Comparison of ENCODE assay signal across 9 cellular contexts in genomic region chr2:230423851-230424458, GRCh38. TPM values are rescaled to one million over a fixed set of nuclear protein-coding genes. Genes with fewer than 3 reads are reported as not detected.
DNase-seq lines count a peak whose midpoint lies in the region; ATAC-seq and TF ChIP-seq lines count a peak whose summit lies in the region.
"Had no signal": no experiment of that assay in that cellular context is flagged by ENCODE, and none has a peak within 500 bp of the region (broad histone marks: within the 10 kb centered on the region; RNA-seq: fewer than 3 reads in every experiment).

No MANE protein-coding gene starts in this region.

- peaks cover 83% of the 10 kb centered on the region for H3K4me1 Mint-ChIP-seq in activated CD4-positive, alpha-beta T cell treated with anti-CD3 and anti-CD28 coated beads, Interleukin-2, amount 10 ng/mL, durations not matched to agents 7 days and 5 days
- H3K4me1 Mint-ChIP-seq in activated naive CD8-positive, alpha-beta T cell treated with anti-CD3 and anti-CD28 coated beads, Interleukin-2, amount 50 U/mL, for 24 hours = peaks cover 84% of the 10 kb centered on the region
- peaks cover 84% of the 10 kb centered on the region for H3K4me1 Mint-ChIP-seq in stimulated activated naive CD8-positive, alpha-beta T cell treated with anti-CD3 and anti-CD28 coated beads, Interleukin-15, amount 100 ng/mL, for 72 hours

- H3K9me3 ChIP-seq in hepatocyte (ENCODE audit: low read depth) (no peaks in the 10 kb centered on the region), testis (no peaks in the 10 kb centered on the region)

- no peak overlapping the region for H3K56ac ChIP-seq in mesendoderm (ENCODE audit: low read length)

- H2BK15ac ChIP-seq in mesendoderm (replicated peaks; ENCODE audit: low read depth) = no peak overlapping the region

- POLR2A ChIA-PET in activated CD4-positive, alpha-beta T cell treated with anti-CD3 and anti-CD28 coated beads, Interleukin-2, amount 10 ng/mL, durations not matched to agents 7 days and 5 days (lab: Charles Lee) = no interaction called here

- ATAC-seq in activated naive CD8-positive, alpha-beta T cell treated with anti-CD3 and anti-CD28 coated beads, Interleukin-2, amount 50 U/mL, for 24 hours = no peak
- no peak for ATAC-seq in stimulated activated naive CD8-positive, alpha-beta T cell treated with anti-CD3 and anti-CD28 coated beads, Interleukin-15, amount 100 ng/mL, for 72 hours
- ATAC-seq in HG02588 (IDR thresholded peaks at IDR 0.05; ENCODE audit: unreplicated experiment) = no peak

- H3K36me3 ChIP-seq in hepatocyte (replicated peaks; ENCODE audit: insufficient read depth, low read depth) (no peaks in the 10 kb centered on the region), testis (ENCODE audit: low read depth, missing control alignments) (no peaks in the 10 kb centered on the region), mesendoderm (ENCODE audit: control insufficient read depth, insufficient read depth, low read length) (no peaks in the 10 kb centered on the region)

- no peaks in the 10 kb centered on the region for H3K27me3 Mint-ChIP-seq in activated CD4-positive, alpha-beta T cell treated with anti-CD3 and anti-CD28 coated beads, Interleukin-2, amount 10 ng/mL, durations not matched to agents 7 days and 5 days
- no peaks in the 10 kb centered on the region for H3K27me3 Mint-ChIP-seq in activated naive CD8-positive, alpha-beta T cell treated with anti-CD3 and anti-CD28 coated beads, Interleukin-2, amount 50 U/mL, for 24 hours
- no peaks in the 10 kb centered on the region for H3K27me3 Mint-ChIP-seq in stimulated activated naive CD8-positive, alpha-beta T cell treated with anti-CD3 and anti-CD28 coated beads, Interleukin-15, amount 100 ng/mL, for 72 hours

- TF ChIP-seq CTCF in hepatocyte (IDR thresholded peaks at IDR 0.05; ENCODE audit: poor library complexity) (no peak), testis (IDR thresholded peaks at IDR 0.05) (no peak)

- H3K4me3 Mint-ChIP-seq in activated CD4-positive, alpha-beta T cell treated with anti-CD3 and anti-CD28 coated beads, Interleukin-2, amount 10 ng/mL, durations not matched to agents 7 days and 5 days = peak overlapping the region; percentile 2
- H3K4me3 Mint-ChIP-seq in activated naive CD8-positive, alpha-beta T cell treated with anti-CD3 and anti-CD28 coated beads, Interleukin-2, amount 50 U/mL, for 24 hours = peak overlapping the region; percentile 21
- H3K4me3 Mint-ChIP-seq in stimulated activated naive CD8-positive, alpha-beta T cell treated with anti-CD3 and anti-CD28 coated beads, Interleukin-15, amount 100 ng/mL, for 72 hours = peak overlapping the region; percentile 29 to 61

- no peak overlapping the region for H3K27ac Mint-ChIP-seq in activated CD4-positive, alpha-beta T cell treated with anti-CD3 and anti-CD28 coated beads, Interleukin-2, amount 10 ng/mL, durations not matched to agents 7 days and 5 days
- H3K27ac Mint-ChIP-seq in activated naive CD8-positive, alpha-beta T cell treated with anti-CD3 and anti-CD28 coated beads, Interleukin-2, amount 50 U/mL, for 24 hours = peak overlapping the region; percentile 78
- peak overlapping the region; percentile 11 to 36 for H3K27ac Mint-ChIP-seq in stimulated activated naive CD8-positive, alpha-beta T cell treated with anti-CD3 and anti-CD28 coated beads, Interleukin-15, amount 100 ng/mL, for 72 hours

- H3K9ac ChIP-seq in mesendoderm (ENCODE audit: low read length) = no peak overlapping the region

- H4K8ac ChIP-seq in mesendoderm (ENCODE audit: low read depth, low read length) = no peak overlapping the region

- H3K4me3 ChIP-seq in hepatocyte (no peak overlapping the region), testis (no peak overlapping the region), mesendoderm (ENCODE audit: low read length) (no peak overlapping the region)

- intact Hi-C loops in testis (cut with DNase I; ENCODE audit: low total_unique reads) = no loop called here

- no peak overlapping the region for H2AFZ ChIP-seq in hepatocyte

- H3K27ac ChIP-seq in hepatocyte = peak overlapping the region; percentile 85
- no peak overlapping the region for H3K27ac ChIP-seq in testis
- H3K27ac ChIP-seq in mesendoderm (ENCODE audit: low read depth, low read length) = no peak overlapping the region
- H3K27ac ChIP-seq: HL-60 had no signal

- no peak overlapping the region for H2BK5ac ChIP-seq in mesendoderm (ENCODE audit: low read length)

- no peak overlapping the region for H3K18ac ChIP-seq in mesendoderm (ENCODE audit: low read length)

- CTCF ChIA-PET in activated CD4-positive, alpha-beta T cell treated with anti-CD3 and anti-CD28 coated beads, Interleukin-2, amount 10 ng/mL, durations not matched to agents 7 days and 5 days (lab: Charles Lee) = interaction anchor here (1.2 kb wide), 1 partner anchor 98 kb away, joined by 3 read pairs; no protein-coding TSS in a partner anchor

- WGBS in hepatocyte (ENCODE audit: low lambda C conversion rate, missing lambda C conversion rate) = 69% methylated on average over 3 of the region's 3 CpGs
- 80 to 84% methylated on average over 3 of the region's 3 CpGs for WGBS in testis, 2 donors
- WGBS in mesendoderm (ENCODE audit: extremely low coverage, insufficient coverage, low lambda C conversion rate) = no CpG with 5 or more reads among the region's 3 CpGs

- H3K79me1 ChIP-seq in mesendoderm (ENCODE audit: low read length) = no peaks in the 10 kb centered on the region

- peaks cover 90% of the 10 kb centered on the region for H3K36me3 Mint-ChIP-seq in activated CD4-positive, alpha-beta T cell treated with anti-CD3 and anti-CD28 coated beads, Interleukin-2, amount 10 ng/mL, durations not matched to agents 7 days and 5 days (ENCODE audit: low read depth)
- H3K36me3 Mint-ChIP-seq in activated naive CD8-positive, alpha-beta T cell treated with anti-CD3 and anti-CD28 coated beads, Interleukin-2, amount 50 U/mL, for 24 hours (ENCODE audit: low read depth) = peaks cover 56% of the 10 kb centered on the region

- TF ChIP-seq POLR2A in testis (IDR thresholded peaks at IDR 0.05) = no peak

- no peak overlapping the region for H2AK5ac ChIP-seq in mesendoderm (ENCODE audit: low read length)

- H3K4me2 ChIP-seq in hepatocyte (peak overlapping the region; percentile 11), mesendoderm (ENCODE audit: low read length) (no peak overlapping the region)

- H3K79me2 ChIP-seq in hepatocyte (peaks cover 36% of the 10 kb centered on the region), mesendoderm (ENCODE audit: control insufficient read depth, insufficient read depth, low read length) (no peaks in the 10 kb centered on the region)

- no peak overlapping the region for H2BK120ac ChIP-seq in mesendoderm (ENCODE audit: low read depth, low read length)

- no peaks in the 10 kb centered on the region for H4K20me1 ChIP-seq in hepatocyte (ENCODE audit: insufficient read depth, poor library complexity, severe bottlenecking)

- H3K4ac ChIP-seq in mesendoderm (ENCODE audit: low read depth, low read length) = no peak overlapping the region

- no peaks in the 10 kb centered on the region for H3K9me2 ChIP-seq in hepatocyte (replicated peaks; ENCODE audit: insufficient read depth)

- no peak for DNase-seq in activated CD4-positive, alpha-beta T cell treated with anti-CD3 and anti-CD28 coated beads, Interleukin-2, amount 10 ng/mL, durations not matched to agents 7 days and 5 days
- no peak for DNase-seq in activated CD4-positive, alpha-beta T cell treated with anti-CD3 and anti-CD28 coated beads, Interleukin-2, amount 50 U/mL, for 4 hours
- DNase-seq in activated naive CD8-positive, alpha-beta T cell treated with anti-CD3 and anti-CD28 coated beads, Interleukin-2, amount 50 U/mL, for 24 hours = no peak
- DNase-seq in hepatocyte (ENCODE audit: low spot score) = peak; percentile 66
- DNase-seq in stimulated activated naive CD8-positive, alpha-beta T cell treated with anti-CD3 and anti-CD28 coated beads, Interleukin-15, amount 100 ng/mL, for 72 hours = no peak
- no peak for DNase-seq in testis
- no peak for DNase-seq in mesendoderm

- no peaks in the 10 kb centered on the region for H3K4me1 ChIP-seq in hepatocyte (ENCODE audit: insufficient read depth)
- no peaks in the 10 kb centered on the region for H3K4me1 ChIP-seq in testis
- H3K4me1 ChIP-seq in mesendoderm (ENCODE audit: control insufficient read depth, low read depth, low read length) = no peaks in the 10 kb centered on the region

- H3K27me3 ChIP-seq in hepatocyte = no peaks in the 10 kb centered on the region
- H3K27me3 ChIP-seq in testis = no peaks in the 10 kb centered on the region
- no peaks in the 10 kb centered on the region for H3K27me3 ChIP-seq in mesendoderm (ENCODE audit: insufficient read depth, low read length, poor library complexity)

- no peak overlapping the region for H4K5ac ChIP-seq in mesendoderm (ENCODE audit: low read length)

- no peak overlapping the region for H3K23ac ChIP-seq in mesendoderm (ENCODE audit: low read length)

- H3K9me3 Mint-ChIP-seq in activated CD4-positive, alpha-beta T cell treated with anti-CD3 and anti-CD28 coated beads, Interleukin-2, amount 10 ng/mL, durations not matched to agents 7 days and 5 days = peaks cover 2% of the 10 kb centered on the region
- peaks cover 8% of the 10 kb centered on the region for H3K9me3 Mint-ChIP-seq in activated naive CD8-positive, alpha-beta T cell treated with anti-CD3 and anti-CD28 coated beads, Interleukin-2, amount 50 U/mL, for 24 hours
- peaks cover 0 to 9% of the 10 kb centered on the region in 2 donors for H3K9me3 Mint-ChIP-seq in stimulated activated naive CD8-positive, alpha-beta T cell treated with anti-CD3 and anti-CD28 coated beads, Interleukin-15, amount 100 ng/mL, for 72 hours

RNA-seq across cellular contexts. Expression of gene SP100, which starts 8.0 kb away (rescaled TPM):
- 100 to 1,000 TPM; 364 to 392 TPM for total RNA-seq in activated CD4-positive, alpha-beta T cell treated with anti-CD3 and anti-CD28 coated beads, Interleukin-2, amount 10 ng/mL, durations not matched to agents 7 days and 5 days
- total RNA-seq in hepatocyte (41.5 and 42.2 TPM in 2 replicates), testis (10 to 100 TPM; 26.8 to 43.7 TPM)
- polyA plus RNA-seq in hepatocyte (30.5 and 39.9 TPM in 2 replicates), testis (ENCODE audit: insufficient read depth, low read depth, low replicate concordance) (15.2 TPM)
- polyA plus RNA-seq in mesendoderm (2013, experiment 1 of 2) = 0.72 TPM
- 0.55 TPM for polyA plus RNA-seq in mesendoderm (2013, experiment 2 of 2)
